ENCODE assay signal across 12 cellular contexts in genomic region chr10:59536576-59537014, GRCh38.
A peak's percentile ranks its signal among the peaks of the same experiment; 100 is the strongest.
DNase-seq lines count a peak whose midpoint lies in the region; ATAC-seq, FAIRE-seq and TF ChIP-seq lines count a peak whose summit lies in the region.
"Had no signal": no experiment of that assay in that cellular context is flagged by ENCODE, and none has a peak within 500 bp of the region (broad histone marks: within the 10 kb centered on the region; RNA-seq: fewer than 3 reads in every experiment).

No MANE protein-coding gene starts in this region.

- no peak overlapping the region for H2BK120ac ChIP-seq in neuronal stem cell (ENCODE audit: low read depth, low read length)

- no peak for TF ChIP-seq POLR2A in HepG2 (IDR thresholded peaks at IDR 0.05; ENCODE audit: insufficient read depth in 1 of 2, low read depth in 2 of 2, low read length in 2 of 2)

- H3K79me2 ChIP-seq in HepG2 (ENCODE audit: insufficient read depth, low read length): no peaks in the 10 kb centered on the region

- 59% methylated on average over 3 of the region's 3 CpGs for WGBS in liver
- 0% methylated on average over 2 of the region's 3 CpGs for WGBS in HepG2 (ENCODE audit: low lambda C conversion rate)
- WGBS in neuronal stem cell (ENCODE audit: extremely low coverage in 2 of 2, insufficient read length in 2 of 2, insufficient replicate concordance in 1 of 2), 2 donors: no CpG with 5 or more reads among the region's 3 CpGs

- H2AFZ ChIP-seq in HepG2 (ENCODE audit: low read length): no peak overlapping the region
- H2AFZ ChIP-seq in neuronal stem cell (ENCODE audit: low read length): peak overlapping the region; percentile 38

- no peaks in the 10 kb centered on the region for H4K20me1 ChIP-seq in HepG2 (ENCODE audit: insufficient read depth, low read length)

- H3K4me1 ChIP-seq in liver (ENCODE audit: control insufficient read depth in 4 of 4, insufficient read depth in 4 of 4, low read length in 3 of 4) (no peaks in the 10 kb centered on the region), HepG2 (ENCODE audit: insufficient read depth, low read length) (no peaks in the 10 kb centered on the region), neuronal stem cell (ENCODE audit: control insufficient read depth in 2 of 2, insufficient read depth in 1 of 2, low read depth in 1 of 2, low read length in 2 of 2) (peaks cover 3 to 11% of the 10 kb centered on the region in 2 donors)

- H3K14ac ChIP-seq in neuronal stem cell (ENCODE audit: low read length): no peak overlapping the region

- H3K4me3 ChIP-seq in liver (ENCODE audit: low read depth in 1 of 3, low read length in 3 of 3) (no peak overlapping the region), HepG2 (replicated peaks in 1 of 3; ENCODE audit: insufficient read depth in 1 of 3, low read depth in 2 of 3, low read length in 3 of 3) (no peak overlapping the region), foreskin fibroblast (ENCODE audit: low read depth in 1 of 2, low read length in 2 of 2) (no peak overlapping the region), neuronal stem cell (ENCODE audit: low read length in 2 of 2) (no peak overlapping the region)

- TF ChIP-seq CTCF in liver (IDR thresholded peaks at IDR 0.05; ENCODE audit: low read depth, low read length, missing input control) (no peak), HepG2 (CRISPR knock-in tag; IDR thresholded peaks at IDR 0.05) (no peak), foreskin fibroblast (IDR thresholded peaks at IDR 0.05; ENCODE audit: low read depth, low read length) (no peak)

- intact Hi-C loops in HepG2 (cut with micrococcal nuclease; ENCODE audit: unreplicated experiment): no loop called here

- no peak overlapping the region for H2BK15ac ChIP-seq in neuronal stem cell (ENCODE audit: low read length)

- H2BK12ac ChIP-seq in neuronal stem cell (ENCODE audit: low read length): no peak overlapping the region

- POLR2A ChIA-PET in HepG2 (lab: Yijun Ruan, JAX): no interaction called here

- H3K79me1 ChIP-seq in neuronal stem cell (ENCODE audit: low read depth, low read length): no peaks in the 10 kb centered on the region

- TF ChIP-seq RAD21 in liver (IDR thresholded peaks at IDR 0.05) (no peak), HepG2 (CRISPR knock-in tag; IDR thresholded peaks at IDR 0.05) (no peak)

- H2BK5ac ChIP-seq in neuronal stem cell (ENCODE audit: low read length): no peak overlapping the region

- ATAC-seq in HepG2 (no peak), HG03135 (IDR thresholded peaks at IDR 0.05; ENCODE audit: unreplicated experiment) (no peak)
- ATAC-seq: activated naive CD4-positive, alpha-beta T cell treated with anti-CD3 and anti-CD28 coated beads, Interleukin-2, amount 50 U/mL, for 72 hours had no signal

- DNase-seq in HepG2 (ENCODE audit: low spot score): no peak
- peak; percentile 2 to 31 for DNase-seq in foreskin fibroblast
- DNase-seq in neuronal stem cell (ENCODE audit: low spot score): no peak
- no peak for DNase-seq in NCI-H187 (lab: John Stamatoyannopoulos, UW)
- no peak for DNase-seq in stimulated activated CD8-positive, alpha-beta memory T cell treated with anti-CD3 and anti-CD28 coated beads, Interleukin-4, amount 100 ng/mL, for 48 hours
- no peak for DNase-seq in HK-2 (ENCODE audit: unreplicated experiment)
- DNase-seq: activated CD4-positive, CD25-positive, alpha-beta regulatory T cell treated with anti-CD3 and anti-CD28 coated beads, Interleukin-2, amount 50 U/mL, for 72 hours; NCI-H1105; OCI-M1 had no signal

- CTCF ChIA-PET in HepG2 (lab: Yijun Ruan, JAX; ENCODE audit: low intra/inter-chr PET ratio, low total read pairs): no interaction called here

- H3K36me3 ChIP-seq in liver (ENCODE audit: control insufficient read depth in 4 of 4, insufficient read depth in 3 of 4, low read depth in 1 of 4, low read length in 3 of 4): no peaks in the 10 kb centered on the region
- no peaks in the 10 kb centered on the region for H3K36me3 ChIP-seq in HepG2 (replicated peaks in 1 of 2; ENCODE audit: control insufficient read depth in 1 of 2, insufficient read depth in 2 of 2, low read length in 2 of 2)
- no peaks in the 10 kb centered on the region for H3K36me3 ChIP-seq in neuronal stem cell (replicated peaks in 1 of 2; ENCODE audit: control insufficient read depth in 2 of 2, insufficient read depth in 2 of 2, low read length in 2 of 2)

- no peak overlapping the region for H2AK5ac ChIP-seq in neuronal stem cell (ENCODE audit: low read depth, low read length)

- no peak overlapping the region for H3K23ac ChIP-seq in neuronal stem cell (ENCODE audit: low read depth, low read length, poor library complexity)

- TF ChIP-seq EP300 in HepG2 (IDR thresholded peaks at IDR 0.05; ENCODE audit: low read depth in 2 of 2, low read length in 2 of 2): no peak
- TF ChIP-seq EP300 in HepG2 (CRISPR knock-in tag; IDR thresholded peaks at IDR 0.05; ENCODE audit: borderline replicate concordance): no peak

- no peak overlapping the region for H4K8ac ChIP-seq in neuronal stem cell (ENCODE audit: low read depth, low read length)

- H3K4me2 ChIP-seq in HepG2 (ENCODE audit: low read depth, low read length) (no peak overlapping the region), neuronal stem cell (ENCODE audit: insufficient read depth, low read length, poor library complexity, severe bottlenecking) (no peak overlapping the region)

- peak overlapping the region; percentile 54 to 69 for H3K27ac ChIP-seq in liver (ENCODE audit: low read depth in 1 of 2, low read length in 2 of 2)
- no peak overlapping the region for H3K27ac ChIP-seq in HepG2 (ENCODE audit: extremely low read length, insufficient read depth, low read length)
- H3K27ac ChIP-seq in neuronal stem cell (replicated peaks; ENCODE audit: low read length): no peak overlapping the region

- in situ Hi-C loops in HepG2 (cut with HindIII; ENCODE audit: extremely low pct_ligation_motif_present, low pct_unique_long_range_greater_than_20kb): no loop called here

- H3K9me3 ChIP-seq in liver (ENCODE audit: control insufficient read depth in 4 of 4, low read length in 3 of 4): no peaks in the 10 kb centered on the region
- no peaks in the 10 kb centered on the region for H3K9me3 ChIP-seq in HepG2 (ENCODE audit: low read length)
- H3K9me3 ChIP-seq in neuronal stem cell (replicated peaks in 1 of 2; ENCODE audit: control insufficient read depth in 2 of 2, insufficient read depth in 1 of 2, low read depth in 1 of 2, low read length in 2 of 2): no peaks in the 10 kb centered on the region

- no peaks in the 10 kb centered on the region for H3K27me3 ChIP-seq in liver (ENCODE audit: control insufficient read depth in 4 of 4, insufficient read depth in 4 of 4, low read length in 3 of 4)
- H3K27me3 ChIP-seq in HepG2 (ENCODE audit: control insufficient read depth in 1 of 2, insufficient read depth in 2 of 2, low read length in 2 of 2): no peaks in the 10 kb centered on the region
- H3K27me3 ChIP-seq in neuronal stem cell (ENCODE audit: control insufficient read depth in 3 of 3, insufficient read depth in 3 of 3, low read depth in 1 of 3, low read length in 3 of 3): no peaks in the 10 kb centered on the region

- H3K9ac ChIP-seq in liver (ENCODE audit: low read depth in 1 of 2, low read length in 2 of 2) (no peak overlapping the region), HepG2 (ENCODE audit: insufficient read depth, low read depth, low read length) (no peak overlapping the region), neuronal stem cell (ENCODE audit: low read depth, low read length, poor library complexity) (no peak overlapping the region)

- no peak for FAIRE-seq in HepG2 (lab: Jason Lieb, UNC)

- H3K4ac ChIP-seq in neuronal stem cell (ENCODE audit: low read length): no peak overlapping the region

- no TSS peak for BruUV-seq in HepG2 (replicated peaks; lab: Mats Ljungman, UMichigan)

- no peak overlapping the region for H4K91ac ChIP-seq in neuronal stem cell (ENCODE audit: low read depth, low read length, poor library complexity)

- H3K18ac ChIP-seq in neuronal stem cell (ENCODE audit: low read length): no peak overlapping the region

TF ChIP-seq in liver, 16 proteins besides CTCF, POLR2A, EP300 and RAD21:
- TF ChIP-seq NR2F2 (IDR thresholded peaks at IDR 0.05) (peak; percentile 45), TAF1 (conservative IDR thresholded peaks at IDR 0.05) (no peak)

TF ChIP-seq in HepG2, 621 proteins besides CTCF, POLR2A, EP300 and RAD21:
- TF ChIP-seq TOE1 (CRISPR knock-in tag; IDR thresholded peaks at IDR 0.05): no peak
- no peak for TF ChIP-seq CENPBD1 (CRISPR knock-in tag; IDR thresholded peaks at IDR 0.05; ENCODE audit: borderline replicate concordance, low read depth)
- TF ChIP-seq ZNF180 (CRISPR knock-in tag; IDR thresholded peaks at IDR 0.05; ENCODE audit: borderline replicate concordance, low read depth): no peak
- no peak for TF ChIP-seq BRD4 (CRISPR knock-in tag; IDR thresholded peaks at IDR 0.05)
- TF ChIP-seq PBX3 (CRISPR knock-in tag; IDR thresholded peaks at IDR 0.05; ENCODE audit: borderline replicate concordance): no peak
- TF ChIP-seq MBD4 (IDR thresholded peaks at IDR 0.05; ENCODE audit: borderline replicate concordance, low read length): no peak
- TF ChIP-seq, protein P1, sequence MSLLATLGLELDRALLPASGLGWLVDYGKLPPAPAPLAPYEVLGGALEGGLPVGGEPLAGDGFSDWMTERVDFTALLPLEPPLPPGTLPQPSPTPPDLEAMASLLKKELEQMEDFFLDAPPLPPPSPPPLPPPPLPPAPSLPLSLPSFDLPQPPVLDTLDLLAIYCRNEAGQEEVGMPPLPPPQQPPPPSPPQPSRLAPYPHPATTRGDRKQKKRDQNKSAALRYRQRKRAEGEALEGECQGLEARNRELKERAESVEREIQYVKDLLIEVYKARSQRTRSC (CRISPR knock-in tag; IDR thresholded peaks at IDR 0.05; ENCODE audit: low read depth): no peak
- TF ChIP-seq IRX3 (CRISPR knock-in tag; IDR thresholded peaks at IDR 0.05; ENCODE audit: borderline replicate concordance, low read depth): no peak
- no peak for TF ChIP-seq FOXA3 (CRISPR knock-in tag; IDR thresholded peaks at IDR 0.05)

Comparison
In these comparisons a context has a peak if more than half of its experiments do, and no peak if none do; other contexts are left out.
1. H3K27ac ChIP-seq: peak in liver (2 of 2); none in HepG2 (single experiment) and neuronal stem cell (single experiment).
2. DNase-seq: peak in foreskin fibroblast (2 of 2); none in HepG2 (single experiment), neuronal stem cell (single experiment), NCI-H187 (0 of 2), stimulated activated CD8-positive, alpha-beta memory T cell treated with anti-CD3 and anti-CD28 coated beads, Interleukin-4, amount 100 ng/mL, for 48 hours (single experiment) and HK-2 (single experiment).